ENCODE assay signal across 13 cellular contexts in genomic region chr2:20585710-20586378, GRCh38.
A peak's percentile ranks its signal among the peaks of the same experiment; 100 is the strongest.
DNase-seq lines count a peak whose midpoint lies in the region; ATAC-seq and TF ChIP-seq lines count a peak whose summit lies in the region.
"Had no signal": no experiment of that assay in that cellular context is flagged by ENCODE, and none has a peak within 500 bp of the region (broad histone marks: within the 10 kb centered on the region; RNA-seq: fewer than 3 reads in every experiment).

No MANE protein-coding gene starts in this region.

- no peak for TF ChIP-seq CTCF in Caco-2 (IDR thresholded peaks at IDR 0.05; ENCODE audit: insufficient read depth in 1 of 2, low read depth in 1 of 2, low read length in 1 of 2, severe bottlenecking in 1 of 2, unreplicated experiment in 1 of 2)

- no peak overlapping the region for H3K9ac ChIP-seq in skeletal muscle tissue (ENCODE audit: low read depth in 1 of 3, low read length in 3 of 3)

- no peaks in the 10 kb centered on the region for H3K9me3 Mint-ChIP-seq in Caco-2 (ENCODE audit: unreplicated experiment)

- H3K27me3 ChIP-seq in Caco-2 (replicated peaks; ENCODE audit: control insufficient read depth, insufficient read depth, low read length) = no peaks in the 10 kb centered on the region
- no peaks in the 10 kb centered on the region for H3K27me3 ChIP-seq in layer of hippocampus (ENCODE audit: control insufficient read depth, insufficient read depth, low read length)
- H3K27me3 ChIP-seq in skeletal muscle tissue (ENCODE audit: control insufficient read depth in 3 of 3, insufficient read depth in 3 of 3, low read length in 3 of 3) = no peaks in the 10 kb centered on the region
- no peaks in the 10 kb centered on the region for H3K27me3 ChIP-seq in MG63

- no peaks in the 10 kb centered on the region for H3K27me3 Mint-ChIP-seq in Caco-2 (ENCODE audit: insufficient read depth, unreplicated experiment)
- H3K27me3 Mint-ChIP-seq: activated CD4-positive, alpha-beta memory T cell treated with anti-CD3 and anti-CD28 coated beads for 36 hours had no signal

- H3K4me3 ChIP-seq in Caco-2 (ENCODE audit: low read depth, low read length) (no peak overlapping the region), skeletal muscle tissue (ENCODE audit: low read length in 3 of 3) (no peak overlapping the region), MG63 (no peak overlapping the region)

- H3K4me1 ChIP-seq in Caco-2 = peaks cover 46% of the 10 kb centered on the region
- peaks cover 29 to 42% (median 36%) of the 10 kb centered on the region in 3 donors for H3K4me1 ChIP-seq in skeletal muscle tissue (ENCODE audit: control insufficient read depth in 3 of 3, insufficient read depth in 3 of 3, low read length in 3 of 3)

- peaks cover 9% of the 10 kb centered on the region for H3K36me3 Mint-ChIP-seq in Caco-2 (ENCODE audit: insufficient read depth, unreplicated experiment)
- H3K36me3 Mint-ChIP-seq: activated CD4-positive, alpha-beta memory T cell treated with anti-CD3 and anti-CD28 coated beads for 36 hours had no signal

- ATAC-seq in HG03025 (IDR thresholded peaks at IDR 0.05; ENCODE audit: low FRiP score, unreplicated experiment) = no peak

- H3K27ac ChIP-seq in caudate nucleus (ENCODE audit: low read depth, low read length) (peak overlapping the region; percentile 60), layer of hippocampus (ENCODE audit: low read depth, low read length) (peak overlapping the region; percentile 71), skeletal muscle tissue (ENCODE audit: low read depth, low read length) (peak overlapping the region; percentile 33)

- POLR2A ChIA-PET in Caco-2 (lab: Charles Lee) = interaction anchor here (1.7 to 2.2 kb wide), 1 partner anchor 139 kb away, joined by 6 to 13 read pairs; the partner anchor contains the start of gene RHOB

- H3K4me1 Mint-ChIP-seq in Caco-2 (ENCODE audit: low read depth, unreplicated experiment) = peaks cover 39% of the 10 kb centered on the region

- H3K9me3 ChIP-seq in Caco-2 (no peaks in the 10 kb centered on the region), skeletal muscle tissue (ENCODE audit: control insufficient read depth in 3 of 3, low read length in 3 of 3) (peaks cover 0 to 5% (median 0%) of the 10 kb centered on the region in 3 donors), MG63 (no peaks in the 10 kb centered on the region)

- no TSS peak for BruUV-seq in Caco-2 (replicated peaks; lab: Mats Ljungman, UMichigan)

- DNase-seq in Caco-2 (peak in 1 of 2 experiments; percentile 21), caudate nucleus (lab: John Stamatoyannopoulos, UW) (no peak), MG63 (no peak), NCI-H748 treated with DMSO at 0.1 percent for 48 hours (lab: John Stamatoyannopoulos, UW) (no peak)
- DNase-seq in activated CD4-positive, alpha-beta T cell treated with anti-CD3 and anti-CD28 coated beads for 48 hours = no peak
- DNase-seq: activated CD4-positive, alpha-beta memory T cell treated with anti-CD3 and anti-CD28 coated beads for 36 hours; GF-D8; NCI-H2081 treated with DMSO at 0.1 percent for 48 hours; stimulated activated CD4-positive, alpha-beta T cell treated with anti-CD3 and anti-CD28 coated beads, Interleukin-2, amount 100 ng/mL, for 24 hours had no signal

- CTCF ChIA-PET in Caco-2 (lab: Charles Lee) = no interaction called here

- H3K36me3 ChIP-seq in Caco-2 (ENCODE audit: control insufficient read depth, insufficient read depth, low read length) (no peaks in the 10 kb centered on the region), skeletal muscle tissue (ENCODE audit: control insufficient read depth in 3 of 3, insufficient read depth in 3 of 3, low read length in 3 of 3) (no peaks in the 10 kb centered on the region), MG63 (no peaks in the 10 kb centered on the region)

- intact Hi-C loops in Caco-2 (cut with micrococcal nuclease; ENCODE audit: unreplicated experiment) = no loop called here

- peak overlapping the region; percentile 89 for H3K27ac Mint-ChIP-seq in Caco-2 (ENCODE audit: unreplicated experiment)
- H3K27ac Mint-ChIP-seq: activated CD4-positive, alpha-beta memory T cell treated with anti-CD3 and anti-CD28 coated beads for 36 hours; activated T-helper 2 cell treated with anti-CD3 and anti-CD28 coated beads, Interferon-gamma antibody, Interleukin-2, Interleukin-4, amounts not matched to agents 10 μg/mL and 5 μg/mL and 100 μg/mL, durations not matched to agents 14 hours and 24 hours and 36 hours had no signal

- no peak overlapping the region for H3K4me3 Mint-ChIP-seq in Caco-2 (ENCODE audit: unreplicated experiment)
- H3K4me3 Mint-ChIP-seq: activated CD4-positive, alpha-beta memory T cell treated with anti-CD3 and anti-CD28 coated beads for 36 hours had no signal
